Comparison of ENCODE assay signal across 14 cellular contexts in genomic region chr2:230678018-230678417, GRCh38.
"Had no signal": no experiment of that assay in that cellular context is flagged by ENCODE, and none has a peak within 500 bp of the region (broad histone marks: within the 10 kb centered on the region; RNA-seq: fewer than 3 reads in every experiment).

No MANE protein-coding gene starts in this region.

- H3K4me1 Mint-ChIP-seq: WTC11 had no signal

- DNase-seq: activated CD4-positive, alpha-beta T cell treated with anti-CD3 and anti-CD28 coated beads for 48 hours; activated T-cell treated with anti-CD3 and anti-CD28 coated beads, Interleukin-2, amount 50 U/mL, for 48 hours; kidney; left lung; mucosa of descending colon; naive thymus-derived CD4-positive, alpha-beta T cell; stimulated activated CD4-positive, alpha-beta T cell treated with anti-CD3 and anti-CD28 coated beads, Interleukin-2, amount 100 ng/mL, for 48 hours; stimulated activated naive CD4-positive, alpha-beta T cell; tibial artery had no signal

- H3K4me3 Mint-ChIP-seq: memory B cell, WTC11 had no signal

- H3K36me3 ChIP-seq: esophagus muscularis mucosa, left lung, tibial artery had no signal

- ATAC-seq: mucosa of descending colon; naive thymus-derived CD4-positive, alpha-beta T cell; SK-N-SH treated with all-trans-retinoic acid at 6 μM for 48 hours; WTC11 had no signal

- H3K27ac ChIP-seq: esophagus muscularis mucosa, hepatocyte, tibial artery had no signal

- H3K27me3 Mint-ChIP-seq: naive thymus-derived CD4-positive, alpha-beta T cell had no signal

- H3K27me3 ChIP-seq: esophagus muscularis mucosa, hepatocyte, left lung, tibial artery had no signal

- H3K27ac Mint-ChIP-seq: memory B cell, WTC11 had no signal

- H3K4me3 ChIP-seq: esophagus muscularis mucosa, hepatocyte, left lung, mucosa of descending colon, tibial artery had no signal

- H3K9me3 Mint-ChIP-seq: memory B cell had no signal

- H3K9me3 ChIP-seq: mucosa of descending colon had no signal

- H3K4me1 ChIP-seq: esophagus muscularis mucosa, tibial artery had no signal
